ENCODE assay signal across 8 cellular contexts in the genomic region with DNA sequence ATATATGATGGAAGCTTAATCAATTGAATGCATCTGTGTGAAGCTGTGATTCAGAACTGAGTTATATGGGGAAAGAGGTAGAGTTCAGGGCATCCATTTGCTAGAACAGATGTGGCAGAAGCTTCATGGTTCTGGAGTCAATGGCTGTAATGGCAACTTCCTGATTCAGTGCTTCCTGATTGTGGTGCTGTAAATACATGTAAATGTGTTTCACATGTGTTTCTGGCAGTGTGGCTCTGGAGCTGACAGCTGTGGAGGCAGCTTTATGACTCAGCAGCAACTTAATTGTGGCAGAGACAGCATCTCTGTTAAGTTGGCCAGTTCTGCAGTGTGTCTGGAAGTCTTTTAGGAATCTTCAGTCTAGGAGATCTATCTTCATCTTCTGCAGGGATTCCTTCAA.
DNase-seq lines count a peak whose midpoint lies in the region; ATAC-seq and TF ChIP-seq lines count a peak whose summit lies in the region.

No MANE protein-coding gene starts in this region.

- no peak overlapping the region for H3K27ac ChIP-seq in OCI-LY3 (ENCODE audit: low read length)
- no peak overlapping the region for H3K27ac ChIP-seq in uterus
- no peak overlapping the region for H3K27ac ChIP-seq in smooth muscle cell (ENCODE audit: low read depth)
- no peak overlapping the region for H3K27ac ChIP-seq in esophagus muscularis mucosa (replicated peaks in 1 of 4)
- no peak overlapping the region for H3K27ac ChIP-seq in adrenal gland

- no peaks in the 10 kb centered on the region for H3K9me3 ChIP-seq in OCI-LY3 (ENCODE audit: insufficient read depth, low read length)
- H3K9me3 ChIP-seq in uterus, result no peaks in the 10 kb centered on the region
- H3K9me3 ChIP-seq in smooth muscle cell (replicated peaks; ENCODE audit: low read depth), result no peaks in the 10 kb centered on the region
- H3K9me3 ChIP-seq in esophagus muscularis mucosa, result no peaks in the 10 kb centered on the region
- H3K9me3 ChIP-seq in adrenal gland (replicated peaks in 1 of 3), result no peaks in the 10 kb centered on the region

- TF ChIP-seq EP300 in esophagus muscularis mucosa (IDR thresholded peaks at IDR 0.05), result no peak

- no peaks in the 10 kb centered on the region for H3F3A ChIP-seq in smooth muscle cell (ENCODE audit: low read depth)

- H3K4me1 ChIP-seq in OCI-LY3 (ENCODE audit: low read length) (peaks cover 7% of the 10 kb centered on the region), uterus (no peaks in the 10 kb centered on the region), smooth muscle cell (ENCODE audit: low read depth) (no peaks in the 10 kb centered on the region), esophagus muscularis mucosa (no peaks in the 10 kb centered on the region), adrenal gland (replicated peaks in 1 of 2) (no peaks in the 10 kb centered on the region)

- ATAC-seq in GM18498 (IDR thresholded peaks at IDR 0.05; ENCODE audit: unreplicated experiment), result peak; percentile 69
- ATAC-seq in HG02884 (IDR thresholded peaks at IDR 0.05; ENCODE audit: unreplicated experiment), result peak; percentile 58

- H3K9ac ChIP-seq in OCI-LY3 (ENCODE audit: low read length), result no peak overlapping the region
- no peak overlapping the region for H3K9ac ChIP-seq in smooth muscle cell (ENCODE audit: low read depth)

- H3K27me3 ChIP-seq in OCI-LY3 (ENCODE audit: low read depth, low read length) (no peaks in the 10 kb centered on the region), uterus (no peaks in the 10 kb centered on the region), smooth muscle cell (ENCODE audit: low read depth) (no peaks in the 10 kb centered on the region), esophagus muscularis mucosa (no peaks in the 10 kb centered on the region), adrenal gland (no peaks in the 10 kb centered on the region)

- H3K4me3 ChIP-seq in OCI-LY3 (ENCODE audit: low read length), result no peak overlapping the region
- no peak overlapping the region for H3K4me3 ChIP-seq in uterus
- H3K4me3 ChIP-seq in smooth muscle cell, result no peak overlapping the region
- no peak overlapping the region for H3K4me3 ChIP-seq in esophagus muscularis mucosa
- no peak overlapping the region for H3K4me3 ChIP-seq in adrenal gland

- H3K79me2 ChIP-seq in OCI-LY3 (ENCODE audit: low read length) (no peaks in the 10 kb centered on the region), smooth muscle cell (ENCODE audit: low read depth) (no peaks in the 10 kb centered on the region)

- H2AFZ ChIP-seq in OCI-LY3 (ENCODE audit: low read depth, low read length) (peak overlapping the region; percentile 46), smooth muscle cell (ENCODE audit: low read depth) (no peak overlapping the region)

- intact Hi-C loops in uterus (cut with DNase I; ENCODE audit: low total_unique reads), result no loop called here
- intact Hi-C loops in esophagus muscularis mucosa (cut with DNase I), result no loop called here
- intact Hi-C loops in adrenal gland (cut with DNase I), result no loop called here

- DNase-seq in iris pigment epithelial cell (ENCODE audit: low read depth) (peak; percentile 71), uterus (no peak), smooth muscle cell (lab: John Stamatoyannopoulos, UW; ENCODE audit: unreplicated experiment) (no peak), esophagus muscularis mucosa (ENCODE audit: extremely low spot score) (no peak), adrenal gland (no peak)

- TF ChIP-seq CTCF in OCI-LY3 (IDR thresholded peaks at IDR 0.05; ENCODE audit: low read depth, low read length), result no peak
- no peak for TF ChIP-seq CTCF in uterus (IDR thresholded peaks at IDR 0.05)
- no peak for TF ChIP-seq CTCF in smooth muscle cell (IDR thresholded peaks at IDR 0.05; ENCODE audit: borderline replicate concordance, insufficient read depth, poor library complexity, severe bottlenecking)
- no peak for TF ChIP-seq CTCF in esophagus muscularis mucosa (IDR thresholded peaks at IDR 0.05)
- no peak for TF ChIP-seq CTCF in adrenal gland (IDR thresholded peaks at IDR 0.05)

- H3K36me3 ChIP-seq in OCI-LY3 (replicated peaks; ENCODE audit: low read depth, low read length) (no peaks in the 10 kb centered on the region), uterus (no peaks in the 10 kb centered on the region), smooth muscle cell (ENCODE audit: low read depth) (no peaks in the 10 kb centered on the region), esophagus muscularis mucosa (no peaks in the 10 kb centered on the region), adrenal gland (replicated peaks in 1 of 2) (no peaks in the 10 kb centered on the region)

- no peak for TF ChIP-seq POLR2A in uterus (IDR thresholded peaks at IDR 0.05)
- no peak for TF ChIP-seq POLR2A in esophagus muscularis mucosa (IDR thresholded peaks at IDR 0.05; ENCODE audit: low read depth)
- TF ChIP-seq POLR2A in adrenal gland (IDR thresholded peaks at IDR 0.05), result no peak

- H3K4me2 ChIP-seq in OCI-LY3 (ENCODE audit: low read length) (0 out of 2 replicates have a peak overlapping the region, but pooled peaks have one; percentile 14), smooth muscle cell (no peak overlapping the region)

- H4K20me1 ChIP-seq in OCI-LY3 (ENCODE audit: insufficient read depth, low read length) (no peaks in the 10 kb centered on the region), smooth muscle cell (ENCODE audit: low read depth) (no peaks in the 10 kb centered on the region)
